ENCODE assay signal across 14 cellular contexts in genomic region chr2:223797073-223797472, GRCh38. TPM values are rescaled to one million over a fixed set of nuclear protein-coding genes. Genes with fewer than 3 reads are reported as not detected.
DNase-seq lines count a peak whose midpoint lies in the region; ATAC-seq and TF ChIP-seq lines count a peak whose summit lies in the region.
"Had no signal": no experiment of that assay in that cellular context is flagged by ENCODE, and none has a peak within 500 bp of the region (broad histone marks: within the 10 kb centered on the region; RNA-seq: fewer than 3 reads in every experiment).

No MANE protein-coding gene starts in this region.

- H3K4me1 Mint-ChIP-seq in Calu3 (ENCODE audit: low read depth, unreplicated experiment) = peaks cover 73% of the 10 kb centered on the region

- H3K4me1 ChIP-seq in PC-3 (ENCODE audit: insufficient read depth, low read length) = peaks cover 60% of the 10 kb centered on the region
- H3K4me1 ChIP-seq in esophagus muscularis mucosa = no peaks in the 10 kb centered on the region
- H3K4me1 ChIP-seq: BE2C had no signal

- ATAC-seq in PC-3 (peak; percentile 84), omental fat pad (ENCODE audit: low FRiP score) (peak; percentile 74), GM21529 (IDR thresholded peaks at IDR 0.05; ENCODE audit: unreplicated experiment) (no peak)

- DNase-seq in Calu3 (peak; percentile 77), PC-3 (peak; percentile 94), epithelial cell of esophagus (ENCODE audit: low read depth) (peak; percentile 98), omental fat pad (ENCODE audit: low spot score) (no peak), HuH-7 (ENCODE audit: low spot score) (no peak), esophagus muscularis mucosa (ENCODE audit: extremely low spot score) (no peak), NCI-H748 treated with DMSO at 0.1 percent for 48 hours (lab: John Stamatoyannopoulos, UW) (no peak)
- DNase-seq: BE2C; erythroblast; NCI-H2171; stimulated activated CD8-positive, alpha-beta memory T cell treated with anti-CD3 and anti-CD28 coated beads, Interleukin-4, amount 100 ng/mL, for 48 hours had no signal

- H3K9ac ChIP-seq in PC-3 (ENCODE audit: low read length) = peak overlapping the region; percentile 79

- TF ChIP-seq EP300 in esophagus muscularis mucosa (IDR thresholded peaks at IDR 0.05) = no peak

- no peaks in the 10 kb centered on the region for H3K9me3 Mint-ChIP-seq in Calu3 (ENCODE audit: low read depth, unreplicated experiment)

- H2AFZ ChIP-seq in PC-3 (ENCODE audit: low read length) = no peak overlapping the region

- H3K4me3 Mint-ChIP-seq in Calu3 (ENCODE audit: low read depth, unreplicated experiment) = peak overlapping the region; percentile 48
- H3K4me3 Mint-ChIP-seq: brain had no signal

- peak overlapping the region; percentile 97 for H3K27ac ChIP-seq in PC-3 (ENCODE audit: low read length)
- no peak overlapping the region for H3K27ac ChIP-seq in esophagus muscularis mucosa (replicated peaks in 1 of 4)

- intact Hi-C loops in Calu3 (cut with micrococcal nuclease; ENCODE audit: unreplicated experiment) = loop anchor here (1.0 to 5.0 kb wide), 4 partner anchors 37 to 120 kb away; partner anchors contain the start of gene AP1S3
- intact Hi-C loops in PC-3 (cut with micrococcal nuclease) = loop anchor here (1.0 to 10.0 kb wide), 8 partner anchors 17 to 552 kb away; partner anchors contain the start of gene AP1S3
- intact Hi-C loops in esophagus muscularis mucosa (cut with DNase I) = loop anchor here (5.0 to 10.0 kb wide), 2 partner anchors 102 to 825 kb away; no protein-coding TSS in a partner anchor

- peak overlapping the region; percentile 96 for H3K27ac Mint-ChIP-seq in Calu3 (ENCODE audit: unreplicated experiment)

- TF ChIP-seq POLR2A in esophagus muscularis mucosa (IDR thresholded peaks at IDR 0.05; ENCODE audit: low read depth) = no peak

- H3K4me3 ChIP-seq in PC-3 (ENCODE audit: low read length) (no peak overlapping the region), epithelial cell of esophagus (ENCODE audit: low read length) (no peak overlapping the region), esophagus muscularis mucosa (no peak overlapping the region)

- 80% methylated on average over 6 of the region's 6 CpGs for whole genome bisulfite sequencing in esophagus muscularis mucosa

- no peaks in the 10 kb centered on the region for H3K9me2 ChIP-seq in PC-3 (replicated peaks; ENCODE audit: low read length)

- H3K9me3 ChIP-seq in PC-3 (ENCODE audit: low read length) (no peaks in the 10 kb centered on the region), esophagus muscularis mucosa (no peaks in the 10 kb centered on the region)
- H3K9me3 ChIP-seq: BE2C had no signal

- POLR2A ChIA-PET in PC-3 (lab: Charles Lee; ENCODE audit: unreplicated experiment) = no interaction called here

- TF ChIP-seq CTCF in Calu3 (IDR thresholded peaks at IDR 0.05; ENCODE audit: unreplicated experiment) (no peak), PC-3 (conservative IDR thresholded peaks at IDR 0.05; ENCODE audit: low read depth, low read length) (no peak), epithelial cell of esophagus (IDR thresholded peaks at IDR 0.05; ENCODE audit: insufficient read depth, low read depth, low read length, missing control alignments) (no peak), omental fat pad (IDR thresholded peaks at IDR 0.05) (no peak), esophagus muscularis mucosa (IDR thresholded peaks at IDR 0.05) (no peak)

- H3K79me2 ChIP-seq in PC-3 (ENCODE audit: low read length) = peaks cover 84% of the 10 kb centered on the region

- H3K27me3 ChIP-seq in PC-3 (ENCODE audit: low read length) (no peaks in the 10 kb centered on the region), esophagus muscularis mucosa (no peaks in the 10 kb centered on the region)
- H3K27me3 ChIP-seq: BE2C had no signal

- no peaks in the 10 kb centered on the region for H4K20me1 ChIP-seq in PC-3 (ENCODE audit: low read length)

- no peaks in the 10 kb centered on the region for H3K27me3 Mint-ChIP-seq in Calu3 (ENCODE audit: unreplicated experiment)
- H3K27me3 Mint-ChIP-seq: naive B cell had no signal

- H3K36me3 ChIP-seq in PC-3 (ENCODE audit: low read depth, low read length) (no peaks in the 10 kb centered on the region), esophagus muscularis mucosa (no peaks in the 10 kb centered on the region)
- H3K36me3 ChIP-seq: BE2C had no signal

- H3F3A ChIP-seq in PC-3 (ENCODE audit: low read length, unreplicated experiment) = peaks cover 16% of the 10 kb centered on the region

- peaks cover 70% of the 10 kb centered on the region for H3K36me3 Mint-ChIP-seq in Calu3 (ENCODE audit: insufficient read depth, unreplicated experiment)
- H3K36me3 Mint-ChIP-seq: brain had no signal

- H3K4me2 ChIP-seq in PC-3 (ENCODE audit: low read length) = peak overlapping the region; percentile 60

- CTCF ChIA-PET in Calu3 (lab: Charles Lee) (interaction anchor here (0.6 to 4.1 kb wide), 12 partner anchors 8 to 825 kb away, joined by 3 to 43 read pairs (median 6); no protein-coding TSS in a partner anchor), PC-3 (lab: Charles Lee) (interaction anchor here (0.6 to 2.0 kb wide), 5 partner anchors 36 to 105 kb away, joined by 4 to 8 read pairs (median 5); no protein-coding TSS in a partner anchor)

- no TSS peak for BruUV-seq in Calu3 (replicated peaks; lab: Mats Ljungman, UMichigan)
- no TSS peak for BruUV-seq in PC-3 (replicated peaks; lab: Mats Ljungman, UMichigan)

RNA-seq across cellular contexts. Expression of gene AP1S3, which starts 40.3 kb away (rescaled TPM):
- total RNA-seq in Calu3 (2022) = 108 and 119 TPM in 2 replicates
- 34.3 and 37.6 TPM in 2 replicates for total RNA-seq in PC-3 (2014; rRNA removed)
- 10 to 100 TPM in 1 of 4 donors, 1 to 10 TPM in 2, not detected in 1; 1.6 to 16.2 (median 4.9) TPM for total RNA-seq in omental fat pad
- 1 to 10 TPM in 2 of 4 donors, under 1 TPM in 2; 0.40 to 2.7 (median 0.85) TPM for total RNA-seq in esophagus muscularis mucosa

Comparison
In these comparisons a context has a peak if more than half of its experiments do, and no peak if none do; other contexts are left out.
1. DNase-seq: peak in Calu3 (single experiment), PC-3 (single experiment) and epithelial cell of esophagus (single experiment); none in omental fat pad (single experiment), HuH-7 (single experiment), esophagus muscularis mucosa (single experiment) and NCI-H748 treated with DMSO at 0.1 percent for 48 hours (single experiment).